19 cellular contexts compared by ENCODE assay signal in the genomic region with DNA sequence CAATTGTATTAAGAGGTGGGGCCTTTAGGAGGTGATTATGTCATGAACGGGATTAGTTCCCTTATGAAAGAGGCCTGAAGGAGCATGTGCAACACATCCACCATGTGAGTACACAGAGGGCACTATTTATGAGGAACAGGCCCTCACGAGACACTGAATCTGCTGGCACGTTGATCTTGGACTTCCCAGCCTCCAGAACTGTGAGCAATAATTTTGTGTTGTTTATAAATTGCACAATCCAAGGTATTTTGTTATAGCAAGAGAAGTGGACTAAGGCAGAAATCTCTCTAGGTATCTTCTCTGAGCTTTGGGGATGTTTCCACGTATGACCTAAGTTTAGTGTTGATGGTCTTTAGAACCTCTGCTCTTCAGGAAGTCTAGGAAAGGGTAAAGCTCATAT.
"Had no signal": no experiment of that assay in that cellular context is flagged by ENCODE, and none has a peak within 500 bp of the region (broad histone marks: within the 10 kb centered on the region; RNA-seq: fewer than 3 reads in every experiment).

No MANE protein-coding gene starts in this region.

- H3K4me1 Mint-ChIP-seq: nephron progenitor cell had no signal

- H3K27ac ChIP-seq: esophagus squamous epithelium, foreskin keratinocyte, hepatocyte, psoas muscle, sigmoid colon had no signal

- H3K27me3 Mint-ChIP-seq: dendritic cell treated with granulocyte-macrophage colony-stimulating factor and Interleukin-4, amounts not matched to agents 40 ng/mL and 50 ng/mL, for 4 days; effector memory CD8-positive, alpha-beta T cell; naive thymus-derived CD4-positive, alpha-beta T cell had no signal

- ATAC-seq: effector memory CD8-positive, alpha-beta T cell; foreskin keratinocyte; naive thymus-derived CD4-positive, alpha-beta T cell; psoas muscle had no signal

- H3K79me2 ChIP-seq: hepatocyte had no signal

- H3K36me3 ChIP-seq: esophagus squamous epithelium, sigmoid colon had no signal

- H3K27ac Mint-ChIP-seq: dendritic cell treated with granulocyte-macrophage colony-stimulating factor and Interleukin-4, amounts not matched to agents 40 ng/mL and 50 ng/mL, for 4 days; effector memory CD8-positive, alpha-beta T cell; naive thymus-derived CD4-positive, alpha-beta T cell had no signal

- H3K4me1 ChIP-seq: psoas muscle, sigmoid colon had no signal

- H3K27me3 ChIP-seq: esophagus squamous epithelium, foreskin keratinocyte, hepatocyte, sigmoid colon had no signal

- H3K9me3 ChIP-seq: esophagus squamous epithelium, psoas muscle, sigmoid colon had no signal

- DNase-seq: effector memory CD8-positive, alpha-beta T cell; esophagus squamous epithelium; foreskin keratinocyte; head of caudate nucleus; kidney glomerular epithelial cell; naive thymus-derived CD4-positive, alpha-beta T cell; nephron progenitor cell; psoas muscle; retina; sigmoid colon; small intestine; stimulated activated CD4-positive, alpha-beta T cell treated with anti-CD3 and anti-CD28 coated beads, Interleukin-12 subunit alpha, Interleukin-12 subunit beta, amount 100 ng/mL, for 4 hours; stimulated activated naive CD4-positive, alpha-beta T cell; trophoblast cell had no signal

- H3K4me2 ChIP-seq: hepatocyte had no signal

- H3K4me3 Mint-ChIP-seq: dendritic cell treated with granulocyte-macrophage colony-stimulating factor and Interleukin-4, amounts not matched to agents 40 ng/mL and 50 ng/mL, for 4 days; effector memory CD8-positive, alpha-beta T cell; naive thymus-derived CD4-positive, alpha-beta T cell; nephron progenitor cell had no signal

- H3K9me3 Mint-ChIP-seq: effector memory CD8-positive, alpha-beta T cell; nephron progenitor cell had no signal

- H2AFZ ChIP-seq: hepatocyte had no signal

- H3K4me3 ChIP-seq: esophagus squamous epithelium, hepatocyte, psoas muscle, sigmoid colon had no signal

- FAIRE-seq: colon, islet of Langerhans, small intestine, urothelium cell line had no signal
